In the genomic region with DNA sequence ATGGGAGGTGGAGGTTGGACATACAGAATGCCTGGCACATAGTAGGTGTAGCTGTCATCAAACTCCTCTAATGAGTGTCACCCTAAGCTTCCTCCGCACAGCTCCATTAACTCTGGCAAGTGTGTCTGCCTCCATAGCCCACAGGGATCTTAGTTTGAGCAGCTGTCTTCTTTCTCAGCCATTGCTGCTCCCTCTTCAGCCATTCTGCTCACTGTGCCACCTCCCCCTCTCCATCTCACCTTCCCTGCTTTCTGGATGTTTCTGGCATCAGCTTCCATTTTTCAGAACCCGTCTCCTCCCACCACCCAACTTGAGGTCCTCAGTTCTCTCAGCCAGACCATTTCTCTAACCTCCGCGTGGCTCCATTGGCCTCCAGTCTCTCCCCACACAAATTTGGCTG, we compare ENCODE assay signal across 7 cellular contexts.
"Had no signal": no experiment of that assay in that cellular context is flagged by ENCODE, and none has a peak within 500 bp of the region (broad histone marks: within the 10 kb centered on the region; RNA-seq: fewer than 3 reads in every experiment).

No MANE protein-coding gene starts in this region.

- H3K4me2 ChIP-seq: GM23338 had no signal

- DNase-seq: H9, HCEC 1CT, HFFc6, IMR-90, KG1 had no signal

- ATAC-seq: GM23338, K562 had no signal

- H2AFZ ChIP-seq: GM23338 had no signal

- H3K4me3 ChIP-seq: GM23338, K562 had no signal
